Comparison of ENCODE assay signal across 1 cellular context in the genomic region with DNA sequence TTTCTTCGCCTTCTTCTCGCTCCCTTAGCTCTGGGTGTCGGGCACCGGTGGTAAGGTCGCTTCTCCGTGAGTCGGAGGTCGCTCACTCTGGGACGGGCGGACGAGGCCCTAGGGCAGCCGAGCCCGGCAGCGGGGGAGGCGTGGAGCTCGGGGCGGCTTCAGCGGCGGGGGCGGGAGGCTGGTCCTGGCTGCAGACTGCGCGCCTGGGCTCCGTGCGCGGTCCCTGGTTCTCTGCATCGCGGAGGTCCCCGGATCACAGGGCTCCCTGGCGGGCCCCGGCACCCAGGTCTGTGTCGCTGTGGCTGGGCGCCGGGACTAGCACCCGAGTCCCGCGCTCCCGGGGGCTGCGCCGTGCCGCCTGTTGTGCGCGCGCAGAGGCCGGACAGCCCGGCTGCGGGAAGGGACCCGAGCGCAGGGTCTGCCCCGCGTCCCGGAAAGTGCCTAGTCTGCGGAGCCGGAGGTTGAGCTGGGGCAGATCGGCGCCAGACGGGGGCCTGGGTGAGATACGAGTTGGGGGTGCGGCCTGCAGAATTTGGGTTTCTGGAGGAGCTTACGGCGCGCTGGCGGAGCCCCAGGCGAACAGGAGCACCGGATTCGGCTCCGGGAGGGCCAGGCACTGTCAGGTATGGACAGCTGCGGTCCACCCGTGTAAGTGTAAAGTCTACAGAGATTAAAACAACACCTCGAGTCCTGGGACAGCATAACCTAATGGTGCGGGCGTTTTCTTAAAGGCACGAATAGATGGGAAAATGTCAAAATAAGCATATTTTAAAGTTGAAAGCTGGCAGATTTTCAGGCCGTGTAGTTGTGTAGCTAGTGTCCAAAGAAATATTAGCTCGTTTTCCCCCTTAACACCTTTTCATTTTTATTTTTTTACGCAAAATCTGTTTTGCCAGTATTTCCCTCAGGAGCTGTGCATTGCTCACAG.
TF ChIP-seq lines count a peak whose summit lies in the region.

No MANE protein-coding gene starts in this region.

TF ChIP-seq in IMR-90, 13 proteins besides CTCF, POLR2A, EP300 and RAD21:
- TF ChIP-seq FOS (IDR thresholded peaks at IDR 0.05; ENCODE audit: low read depth, low read length) (no peak), MXI1 (IDR thresholded peaks at IDR 0.05; ENCODE audit: borderline replicate concordance, low read depth, low read length) (no peak), NFE2L2 (IDR thresholded peaks at IDR 0.05; ENCODE audit: low read depth, low read length) (no peak), RCOR1 (IDR thresholded peaks at IDR 0.05; ENCODE audit: insufficient replicate concordance, low read length) (no peak), SMC3 (IDR thresholded peaks at IDR 0.05; ENCODE audit: low read depth, low read length) (no peak), RFX5 (IDR thresholded peaks at IDR 0.05; ENCODE audit: low read depth, low read length) (no peak), CEBPB (IDR thresholded peaks at IDR 0.05; ENCODE audit: low read depth, low read length) (no peak)
- TF ChIP-seq, protein P1, sequence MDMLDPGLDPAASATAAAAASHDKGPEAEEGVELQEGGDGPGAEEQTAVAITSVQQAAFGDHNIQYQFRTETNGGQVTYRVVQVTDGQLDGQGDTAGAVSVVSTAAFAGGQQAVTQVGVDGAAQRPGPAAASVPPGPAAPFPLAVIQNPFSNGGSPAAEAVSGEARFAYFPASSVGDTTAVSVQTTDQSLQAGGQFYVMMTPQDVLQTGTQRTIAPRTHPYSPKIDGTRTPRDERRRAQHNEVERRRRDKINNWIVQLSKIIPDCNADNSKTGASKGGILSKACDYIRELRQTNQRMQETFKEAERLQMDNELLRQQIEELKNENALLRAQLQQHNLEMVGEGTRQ (IDR thresholded peaks at IDR 0.05; ENCODE audit: low read depth, low read length), result no peak
TF ChIP-seq in IMR-90: peak in this region for 0.
